Comparison of ENCODE assay signal across 9 cellular contexts in genomic region chr16:6643083-6643686, GRCh38.
DNase-seq lines count a peak whose midpoint lies in the region; ATAC-seq and TF ChIP-seq lines count a peak whose summit lies in the region.
"Had no signal": no experiment of that assay in that cellular context is flagged by ENCODE, and none has a peak within 500 bp of the region (broad histone marks: within the 10 kb centered on the region; RNA-seq: fewer than 3 reads in every experiment).

No MANE protein-coding gene starts in this region.

- ATAC-seq in activated CD8-positive, alpha-beta T cell treated with anti-CD3 and anti-CD28 coated beads, Interleukin-2, amount 10 ng/mL, durations not matched to agents 7 days and 5 days, result no peak
- ATAC-seq in GM18858 (IDR thresholded peaks at IDR 0.05; ENCODE audit: unreplicated experiment), result no peak
- ATAC-seq: right cardiac atrium had no signal

- no peak overlapping the region for H3K4me3 ChIP-seq in fibroblast of pulmonary artery (replicated peaks; ENCODE audit: low read depth, low read length)

- H3K4me1 Mint-ChIP-seq in activated CD8-positive, alpha-beta T cell treated with anti-CD3 and anti-CD28 coated beads, Interleukin-2, amount 10 ng/mL, durations not matched to agents 7 days and 5 days (ENCODE audit: low read depth), result no peaks in the 10 kb centered on the region

- no peak overlapping the region for H3K4me3 Mint-ChIP-seq in activated CD8-positive, alpha-beta T cell treated with anti-CD3 and anti-CD28 coated beads, Interleukin-2, amount 10 ng/mL, durations not matched to agents 7 days and 5 days

- POLR2A ChIA-PET in activated CD8-positive, alpha-beta T cell treated with anti-CD3 and anti-CD28 coated beads, Interleukin-2, amount 10 ng/mL, durations not matched to agents 7 days and 5 days (lab: Charles Lee), result no interaction called here

- H3K9me3 Mint-ChIP-seq in activated CD8-positive, alpha-beta T cell treated with anti-CD3 and anti-CD28 coated beads, Interleukin-2, amount 10 ng/mL, durations not matched to agents 7 days and 5 days (ENCODE audit: insufficient read depth), result no peaks in the 10 kb centered on the region

- TF ChIP-seq CTCF in GM12873 (IDR thresholded peaks at IDR 0.05; ENCODE audit: insufficient read depth, low read depth, low read length, missing control alignments) (peak; percentile 72), fibroblast of pulmonary artery (IDR thresholded peaks at IDR 0.05; ENCODE audit: low read length, missing control alignments) (peak; percentile 80)

- no peaks in the 10 kb centered on the region for H3K36me3 Mint-ChIP-seq in activated CD8-positive, alpha-beta T cell treated with anti-CD3 and anti-CD28 coated beads, Interleukin-2, amount 10 ng/mL, durations not matched to agents 7 days and 5 days (ENCODE audit: low read depth)

- H3K27ac Mint-ChIP-seq in activated CD8-positive, alpha-beta T cell treated with anti-CD3 and anti-CD28 coated beads, Interleukin-2, amount 10 ng/mL, durations not matched to agents 7 days and 5 days, result no peak overlapping the region

- DNase-seq in AG08395 (ENCODE audit: low spot score) (peak; percentile 25), NCI-H2171 treated with DMSO at 0.1 percent for 48 hours (lab: John Stamatoyannopoulos, UW) (peak; percentile 39), fibroblast of pulmonary artery (ENCODE audit: low read depth) (peak; percentile 69), nucleus accumbens (lab: John Stamatoyannopoulos, UW) (peak in 39 of 56 donors; percentile 0 to 73 (median 9)), 8988T (no peak)
- DNase-seq in activated CD8-positive, alpha-beta T cell treated with anti-CD3 and anti-CD28 coated beads, Interleukin-2, amount 10 ng/mL, durations not matched to agents 7 days and 5 days, result peak; percentile 61

- peaks cover 2% of the 10 kb centered on the region for H3K27me3 Mint-ChIP-seq in activated CD8-positive, alpha-beta T cell treated with anti-CD3 and anti-CD28 coated beads, Interleukin-2, amount 10 ng/mL, durations not matched to agents 7 days and 5 days (ENCODE audit: low read depth)

- CTCF ChIA-PET in activated CD8-positive, alpha-beta T cell treated with anti-CD3 and anti-CD28 coated beads, Interleukin-2, amount 10 ng/mL, durations not matched to agents 7 days and 5 days (lab: Charles Lee), result interaction anchor here (0.7 to 1.6 kb wide), 4 partner anchors 11 to 627 kb away, joined by 3 to 8 read pairs (median 4); no protein-coding TSS in a partner anchor
